ENCODE assay signal across 1 cellular context in genomic region chr4:99564921-99565320, GRCh38.
TF ChIP-seq lines count a peak whose summit lies in the region.

No MANE protein-coding gene starts in this region.

TF ChIP-seq in HepG2, 621 proteins besides CTCF, POLR2A, EP300 and RAD21:
- TF ChIP-seq CREB3 (CRISPR knock-in tag; IDR thresholded peaks at IDR 0.05), result no peak
- no peak for TF ChIP-seq RAD51 (IDR thresholded peaks at IDR 0.05; ENCODE audit: borderline replicate concordance)
- TF ChIP-seq ZNF343 (CRISPR knock-in tag; IDR thresholded peaks at IDR 0.05), result no peak
- no peak for TF ChIP-seq THRA (CRISPR knock-in tag; IDR thresholded peaks at IDR 0.05; ENCODE audit: borderline replicate concordance)
- no peak for TF ChIP-seq ZNF430 (CRISPR knock-in tag; IDR thresholded peaks at IDR 0.05)
- TF ChIP-seq ZNF34 (CRISPR knock-in tag; IDR thresholded peaks at IDR 0.05; ENCODE audit: borderline replicate concordance), result no peak
- no peak for TF ChIP-seq ZNF547 (CRISPR knock-in tag; IDR thresholded peaks at IDR 0.05)
- no peak for TF ChIP-seq TOE1 (CRISPR knock-in tag; IDR thresholded peaks at IDR 0.05)
- TF ChIP-seq MLX (CRISPR knock-in tag; IDR thresholded peaks at IDR 0.05), result no peak
- no peak for TF ChIP-seq BCL3 (CRISPR knock-in tag; IDR thresholded peaks at IDR 0.05)
- no peak for TF ChIP-seq HMG20A (CRISPR knock-in tag; IDR thresholded peaks at IDR 0.05; ENCODE audit: borderline replicate concordance)
